ENCODE assay signal across 8 cellular contexts in the genomic region with DNA sequence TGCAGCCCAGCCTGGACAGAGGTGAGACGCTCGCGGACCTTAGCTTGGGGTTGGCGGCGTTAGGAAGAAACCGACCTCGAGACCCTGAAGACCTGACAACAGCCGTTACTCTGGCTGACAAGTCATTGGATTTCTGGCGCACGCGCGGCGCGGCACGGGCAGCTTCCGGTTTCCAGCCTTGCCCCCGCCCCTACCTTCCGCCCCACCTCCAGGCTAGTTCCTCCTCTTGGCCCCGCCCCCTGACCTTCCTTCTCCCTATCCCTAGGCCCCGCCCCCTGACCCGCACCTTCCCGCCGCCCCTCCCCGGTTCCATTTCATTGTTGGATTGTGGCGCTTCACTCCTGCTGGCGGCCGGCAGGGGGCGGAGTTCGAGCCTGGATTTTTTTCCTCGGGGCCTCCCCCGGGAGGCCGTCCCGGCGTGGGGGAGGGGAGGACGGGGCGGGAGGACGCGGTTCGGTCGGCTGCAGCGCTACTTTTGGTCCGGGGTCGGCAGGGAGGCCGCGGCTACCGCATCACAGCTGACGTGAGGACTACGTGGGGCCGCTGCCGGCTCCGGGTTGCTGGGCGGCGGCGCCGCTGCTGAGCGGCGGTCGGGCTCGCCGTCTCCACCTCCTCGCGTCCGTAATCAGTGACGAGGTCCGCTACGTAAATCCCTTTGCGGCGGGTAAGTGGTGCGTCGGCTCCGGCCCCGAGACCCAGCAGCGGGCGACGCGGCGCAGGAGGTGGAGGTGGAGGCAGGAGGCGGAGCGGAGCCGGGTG. TPM values are rescaled to one million over a fixed set of nuclear protein-coding genes. Genes with fewer than 3 reads are reported as not detected.
DNase-seq lines count a peak whose midpoint lies in the region; ATAC-seq, FAIRE-seq and TF ChIP-seq lines count a peak whose summit lies in the region.

A gene (plus strand): TSS at position 317 of the 759 bp plus-strand sequence. CDS start 10,990 bp downstream, outside the sequence.

- FAIRE-seq in urothelium cell line (lab: Jason Lieb, UNC) = peak; percentile 92

- H3K36me3 ChIP-seq in psoas muscle (ENCODE audit: insufficient read depth in 1 of 2, low read depth in 1 of 2) = no peaks in the 10 kb centered on the region

- peak; percentile 97 for DNase-seq in NCI-H1694 (lab: John Stamatoyannopoulos, UW)
- peak; percentile 32 to 98 (median 94) for DNase-seq in amygdala (lab: John Stamatoyannopoulos, UW)
- peak; percentile 99 for DNase-seq in left ventricle myocardium superior
- DNase-seq in psoas muscle = peak; percentile 99 to 100
- peak; percentile 97 for DNase-seq in urothelium cell line (ENCODE audit: low spot score)

- H3K27me3 ChIP-seq in psoas muscle (ENCODE audit: insufficient read depth in 3 of 3, low read length in 2 of 3) = no peaks in the 10 kb centered on the region

- WGBS in psoas muscle, 3 donors = 0 to 1% (median 1%) methylated on average over 50 to 80 of the region's 80 CpGs

- H3K27ac ChIP-seq in psoas muscle = peak within 1 kb of the TSS; percentile 98

- H3K4me3 Mint-ChIP-seq in T-helper 1 cell treated with Interleukin-12 subunit alpha and Interleukin-12 subunit beta and Interleukin-4 antibody, amounts not matched to agents 30 μg/mL and 1 μg/mL, for 36 hours = peak within 1 kb of the TSS; percentile 96

- H3K36me3 Mint-ChIP-seq in T-helper 1 cell treated with Interleukin-12 subunit alpha and Interleukin-12 subunit beta and Interleukin-4 antibody, amounts not matched to agents 30 μg/mL and 1 μg/mL, for 36 hours (ENCODE audit: low read depth) = peaks cover 6% of the 10 kb centered on the region

- H3K9me3 Mint-ChIP-seq in T-helper 1 cell treated with Interleukin-12 subunit alpha and Interleukin-12 subunit beta and Interleukin-4 antibody, amounts not matched to agents 30 μg/mL and 1 μg/mL, for 36 hours = no peaks in the 10 kb centered on the region

- peaks cover 38% of the 10 kb centered on the region for H3K4me1 Mint-ChIP-seq in T-helper 1 cell treated with Interleukin-12 subunit alpha and Interleukin-12 subunit beta and Interleukin-4 antibody, amounts not matched to agents 30 μg/mL and 1 μg/mL, for 36 hours (ENCODE audit: low read depth)

- TF ChIP-seq CTCF in psoas muscle (IDR thresholded peaks at IDR 0.05) = peak; percentile 80

- intact Hi-C loops in left ventricle myocardium superior (cut with micrococcal nuclease) = loop anchor here (5.0 kb wide), 1 partner anchor 71 kb away; no protein-coding TSS in a partner anchor
- intact Hi-C loops in psoas muscle (cut with DNase I) = loop anchor here (1.0 to 10.0 kb wide), 3 partner anchors 69 to 438 kb away; no protein-coding TSS in a partner anchor

- H3K4me3 ChIP-seq in psoas muscle = peak within 1 kb of the TSS; percentile 80

- peak within 1 kb of the TSS; percentile 99 for H3K27ac Mint-ChIP-seq in T-helper 1 cell treated with Interleukin-12 subunit alpha and Interleukin-12 subunit beta and Interleukin-4 antibody, amounts not matched to agents 30 μg/mL and 1 μg/mL, for 36 hours

- H3K9me3 ChIP-seq in psoas muscle = no peaks in the 10 kb centered on the region

- TF ChIP-seq POLR2A in GM15510 (IDR thresholded peaks at IDR 0.05; ENCODE audit: borderline replicate concordance, extremely low read depth, insufficient read length) = peak; percentile 98

- ATAC-seq in HG02885 (IDR thresholded peaks at IDR 0.05; ENCODE audit: poor library complexity, unreplicated experiment) (peak; percentile 78), left ventricle myocardium superior (peak; percentile 96), psoas muscle (peak; percentile 96 to 97 (median 96))

- peaks cover 10% of the 10 kb centered on the region for H3K4me1 ChIP-seq in psoas muscle

- H3K27me3 Mint-ChIP-seq in T-helper 1 cell treated with Interleukin-12 subunit alpha and Interleukin-12 subunit beta and Interleukin-4 antibody, amounts not matched to agents 30 μg/mL and 1 μg/mL, for 36 hours (ENCODE audit: low read depth) = no peaks in the 10 kb centered on the region

RNA-seq across cellular contexts. Expression of the gene that starts here (rescaled TPM):
- 50.3 TPM for total RNA-seq in left ventricle myocardium superior
- 10 to 100 TPM; 18.8 to 61.0 (median 30.8) TPM for total RNA-seq in psoas muscle
- polyA plus RNA-seq in psoas muscle = 100 to 1,000 TPM in 1 of 3 donors, 10 to 100 TPM in 2; 36.1 to 336 (median 89.1) TPM

Comparison
In these comparisons a context has a peak if more than half of its experiments do, and no peak if none do; other contexts are left out.
1. Peak in every context shown above with its lines: DNase-seq, ATAC-seq, H3K4me3 ChIP-seq and H3K27ac ChIP-seq.